ENCODE assay signal across 10 cellular contexts in the genomic region with DNA sequence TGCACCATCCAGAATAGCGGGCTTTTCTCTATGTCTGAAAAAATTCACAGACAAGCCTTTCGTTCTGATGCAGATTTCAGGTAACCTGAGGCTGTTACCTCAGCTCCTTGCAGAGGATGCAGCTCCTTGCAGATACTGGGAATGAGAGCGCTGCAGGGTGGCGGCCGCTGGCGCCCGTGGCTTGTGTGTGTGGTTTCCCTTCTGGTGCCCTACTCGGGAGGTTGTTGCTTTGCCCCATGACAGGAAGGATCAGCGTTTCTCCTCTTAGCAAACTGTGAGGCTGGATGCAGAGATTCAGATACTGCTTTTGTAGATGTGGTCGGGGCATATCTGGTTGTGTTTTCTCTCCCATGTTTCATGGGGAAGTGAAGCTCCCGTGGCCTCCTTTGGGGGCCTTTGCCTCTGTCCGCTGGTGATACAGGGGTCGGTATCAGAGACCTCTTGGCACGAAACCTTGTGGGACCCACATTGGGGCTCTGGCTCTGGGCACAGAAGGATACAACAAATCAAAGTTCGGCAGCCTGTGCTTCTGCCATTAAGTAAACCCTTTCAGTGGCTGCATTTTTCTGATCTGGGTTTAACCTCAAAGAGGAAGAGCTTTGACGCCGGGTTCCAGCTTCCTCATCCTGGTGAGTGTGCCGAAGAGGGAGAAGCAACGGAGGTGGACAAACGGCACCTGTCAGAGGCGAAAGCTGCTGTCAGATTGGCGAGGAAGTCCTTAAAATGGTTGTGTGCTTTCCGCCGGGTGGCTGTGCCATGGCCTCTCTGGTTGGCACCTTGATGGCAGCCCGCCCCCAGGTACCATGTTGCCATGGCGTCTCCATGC.
DNase-seq lines count a peak whose midpoint lies in the region; ATAC-seq and TF ChIP-seq lines count a peak whose summit lies in the region.
"Had no signal": no experiment of that assay in that cellular context is flagged by ENCODE, and none has a peak within 500 bp of the region (broad histone marks: within the 10 kb centered on the region; RNA-seq: fewer than 3 reads in every experiment).

No MANE protein-coding gene starts in this region.

- peaks cover 1% of the 10 kb centered on the region for H3K27me3 Mint-ChIP-seq in IgD-negative memory B cell
- no peaks in the 10 kb centered on the region for H3K27me3 Mint-ChIP-seq in activated T-cell treated with anti-CD3 and anti-CD28 coated beads, Interleukin-2, amount 50 U/mL, for 72 hours (ENCODE audit: low read depth)
- H3K27me3 Mint-ChIP-seq in endodermal cell (ENCODE audit: insufficient read depth), result no peaks in the 10 kb centered on the region

- H3K4me1 Mint-ChIP-seq in IgD-negative memory B cell (peaks cover 13 to 21% (median 16%) of the 10 kb centered on the region in 3 donors), endodermal cell (peaks cover 11% of the 10 kb centered on the region)
- peaks cover 31% of the 10 kb centered on the region for H3K4me1 Mint-ChIP-seq in activated T-cell treated with anti-CD3 and anti-CD28 coated beads, Interleukin-2, amount 50 U/mL, for 72 hours (ENCODE audit: low read depth)

- H3K4me3 Mint-ChIP-seq in IgD-negative memory B cell, result peak overlapping the region; percentile 46 to 87 (median 68)
- H3K4me3 Mint-ChIP-seq in activated T-cell treated with anti-CD3 and anti-CD28 coated beads, Interleukin-2, amount 50 U/mL, for 72 hours, result peak overlapping the region; percentile 58 to 59
- no peak overlapping the region for H3K4me3 Mint-ChIP-seq in endodermal cell

- H3K36me3 ChIP-seq in mucosa of descending colon (ENCODE audit: low read depth) (no peaks in the 10 kb centered on the region), endodermal cell (ENCODE audit: control insufficient read depth, insufficient read depth, low read length) (no peaks in the 10 kb centered on the region)

- 90 to 93% methylated on average over 24 to 26 of the region's 26 CpGs for WGBS in endodermal cell (ENCODE audit: insufficient coverage in 1 of 2, insufficient read length in 1 of 2), 2 experiments

- no peaks in the 10 kb centered on the region for H3K4me1 ChIP-seq in mucosa of descending colon (ENCODE audit: low read depth)
- no peaks in the 10 kb centered on the region for H3K4me1 ChIP-seq in endodermal cell (ENCODE audit: control insufficient read depth, insufficient read depth, low read length)

- H3K9me3 ChIP-seq in mucosa of descending colon (no peaks in the 10 kb centered on the region), endodermal cell (ENCODE audit: control insufficient read depth, low read length) (no peaks in the 10 kb centered on the region)

- H3K27ac Mint-ChIP-seq in IgD-negative memory B cell (peak overlapping the region in 1 of 3 donors; percentile 74), endodermal cell (no peak overlapping the region)
- no peak overlapping the region for H3K27ac Mint-ChIP-seq in activated T-cell treated with anti-CD3 and anti-CD28 coated beads, Interleukin-2, amount 50 U/mL, for 72 hours

- no peak overlapping the region for H3K4me3 ChIP-seq in mucosa of descending colon
- H3K4me3 ChIP-seq in endodermal cell (ENCODE audit: low read length), result no peak overlapping the region

- no peak overlapping the region for H3K27ac ChIP-seq in endodermal cell (ENCODE audit: low read depth, low read length)
- H3K27ac ChIP-seq: epithelial cell of prostate had no signal

- H3K9me3 Mint-ChIP-seq in IgD-negative memory B cell (no peaks in the 10 kb centered on the region), endodermal cell (no peaks in the 10 kb centered on the region)
- H3K9me3 Mint-ChIP-seq in activated T-cell treated with anti-CD3 and anti-CD28 coated beads, Interleukin-2, amount 50 U/mL, for 72 hours, result no peaks in the 10 kb centered on the region

- H3K9ac ChIP-seq in endodermal cell (ENCODE audit: extremely low read depth, low read length, poor library complexity, severe bottlenecking), result no peak overlapping the region

- ATAC-seq in activated T-cell treated with anti-CD3 and anti-CD28 coated beads, Interleukin-2, amount 50 U/mL, for 72 hours (replicated peaks in 1 of 2), result peak; percentile 32 to 33
- peak; percentile 7 for ATAC-seq in mucosa of descending colon
- ATAC-seq in HG02885 (IDR thresholded peaks at IDR 0.05; ENCODE audit: poor library complexity, unreplicated experiment), result no peak

- H3K36me3 Mint-ChIP-seq in IgD-negative memory B cell, result peaks cover 2% of the 10 kb centered on the region
- no peaks in the 10 kb centered on the region for H3K36me3 Mint-ChIP-seq in activated T-cell treated with anti-CD3 and anti-CD28 coated beads, Interleukin-2, amount 50 U/mL, for 72 hours (ENCODE audit: insufficient read depth in 2 of 2)
- H3K36me3 Mint-ChIP-seq in endodermal cell (ENCODE audit: low read depth), result no peaks in the 10 kb centered on the region

- TF ChIP-seq CTCF in mucosa of descending colon (IDR thresholded peaks at IDR 0.05) (no peak), endodermal cell (conservative IDR thresholded peaks at IDR 0.05) (no peak), GM20000 (IDR thresholded peaks at IDR 0.05; ENCODE audit: extremely low read depth, missing control alignments) (no peak)

- H3K27me3 ChIP-seq in endodermal cell (ENCODE audit: control insufficient read depth, insufficient read depth, low read length, poor library complexity, severe bottlenecking), result no peaks in the 10 kb centered on the region

- intact Hi-C loops in mucosa of descending colon (cut with DNase I, micrococcal nuclease), result loop anchor here in 1 of 2 donors (10.0 kb wide), 1 partner anchor 200 kb away; no protein-coding TSS in a partner anchor

- DNase-seq in CD1c-positive myeloid dendritic cell (ENCODE audit: extremely low spot score), result peak; percentile 79
- DNase-seq in activated T-cell treated with anti-CD3 and anti-CD28 coated beads, Interleukin-2, amount 50 U/mL, for 72 hours, result no peak
- DNase-seq in mucosa of descending colon, result no peak
- no peak for DNase-seq in endodermal cell
- no peak for DNase-seq in GM20000 (ENCODE audit: low spot score)
- no peak for DNase-seq in NCI-H2171 (lab: John Stamatoyannopoulos, UW)
- DNase-seq: DMS 273 treated with DMSO at 0.1 percent for 48 hours had no signal
